16 cellular contexts compared by ENCODE assay signal in genomic region chr4:108264693-108265092, GRCh38.
DNase-seq lines count a peak whose midpoint lies in the region; TF ChIP-seq lines count a peak whose summit lies in the region.
"Had no signal": no experiment of that assay in that cellular context is flagged by ENCODE, and none has a peak within 500 bp of the region (broad histone marks: within the 10 kb centered on the region; RNA-seq: fewer than 3 reads in every experiment).

No MANE protein-coding gene starts in this region.

- H3K4me3 ChIP-seq in LNCaP clone FGC (ENCODE audit: low read depth, low read length): no peak overlapping the region
- H3K4me3 ChIP-seq: GM23338 had no signal

- no peak for TF ChIP-seq CTCF in 22Rv1 (IDR thresholded peaks at IDR 0.05)
- TF ChIP-seq CTCF in LNCaP clone FGC (IDR thresholded peaks at IDR 0.05; ENCODE audit: control insufficient read depth, extremely low read depth, insufficient read depth): no peak

- DNase-seq in LNCaP clone FGC (ENCODE audit: low read depth) (peak; percentile 76), amniotic epithelial cell (ENCODE audit: low read depth) (peak; percentile 10), NCI-H187 treated with DMSO at 0.1 percent for 48 hours (lab: John Stamatoyannopoulos, UW) (no peak), putamen (ENCODE audit: low spot score) (no peak)
- DNase-seq in stimulated activated CD4-positive, alpha-beta T cell treated with anti-CD3 and anti-CD28 coated beads, Interleukin-15, amount 100 ng/mL, for 24 hours: no peak
- DNase-seq: C1 segment of cervical spinal cord; Calu3; CD4-positive, alpha-beta memory T cell; COR-L47; DMS53; DMS79 treated with DMSO at 0.1 percent for 48 hours; GF-D8; H9; HFFc6 had no signal

- peak overlapping the region; percentile 72 for H3K27ac ChIP-seq in 22Rv1

Comparison
In these comparisons a context has a peak if more than half of its experiments do, and no peak if none do; other contexts are left out.
1. DNase-seq: peak in LNCaP clone FGC (single experiment) and amniotic epithelial cell (single experiment); none in stimulated activated CD4-positive, alpha-beta T cell treated with anti-CD3 and anti-CD28 coated beads, Interleukin-15, amount 100 ng/mL, for 24 hours (single experiment), NCI-H187 treated with DMSO at 0.1 percent for 48 hours (single experiment) and putamen (single experiment).